ENCODE assay signal across 17 cellular contexts in the genomic region with DNA sequence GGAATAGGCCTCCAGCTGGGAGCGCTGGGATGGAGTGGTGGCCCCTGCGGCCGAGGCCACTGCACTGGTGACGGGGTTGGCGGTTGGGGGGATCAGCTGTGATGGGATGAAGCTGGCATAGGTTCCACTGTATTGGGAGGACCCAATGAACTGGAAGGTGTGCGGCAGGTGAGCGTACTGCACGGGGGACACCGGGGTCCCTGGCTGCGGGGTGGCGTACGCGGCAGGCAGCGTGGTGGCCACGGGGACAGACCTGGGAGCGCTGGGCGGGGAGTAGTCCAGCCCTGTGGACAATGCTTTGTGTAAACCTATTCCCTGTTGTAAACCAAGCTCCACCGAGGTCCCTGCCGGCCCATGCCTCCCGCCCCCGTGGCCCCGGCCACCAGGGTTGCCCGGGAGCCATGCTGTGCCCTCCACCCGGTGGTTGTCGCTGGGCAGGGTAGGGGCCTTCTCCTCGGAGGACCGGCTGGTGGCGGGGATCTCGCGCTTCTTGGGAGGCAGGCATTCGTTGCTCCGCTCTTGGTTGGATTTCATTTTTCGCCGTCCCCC.
DNase-seq lines count a peak whose midpoint lies in the region; TF ChIP-seq lines count a peak whose summit lies in the region.
"Had no signal": no experiment of that assay in that cellular context is flagged by ENCODE, and none has a peak within 500 bp of the region (broad histone marks: within the 10 kb centered on the region; RNA-seq: fewer than 3 reads in every experiment).

No MANE protein-coding gene starts in this region.

- H3K18ac ChIP-seq in neuronal stem cell (ENCODE audit: low read length): peak overlapping the region; percentile 69

- H4K8ac ChIP-seq in neuronal stem cell (ENCODE audit: low read depth, low read length): no peak overlapping the region

- H3K23ac ChIP-seq in neuronal stem cell (ENCODE audit: low read depth, low read length, poor library complexity): peak overlapping the region; percentile 21

- no peak overlapping the region for H2BK15ac ChIP-seq in neuronal stem cell (ENCODE audit: low read length)

- no peak overlapping the region for H3K4me3 Mint-ChIP-seq in brain
- H3K4me3 Mint-ChIP-seq: CD4-positive, alpha-beta T cell had no signal

- WGBS in neuronal stem cell (ENCODE audit: extremely low coverage in 2 of 2, insufficient read length in 2 of 2, insufficient replicate concordance in 1 of 2), 2 donors: no CpG with 5 or more reads among the region's 34 CpGs

- no peak overlapping the region for H3K4me2 ChIP-seq in neuronal stem cell (ENCODE audit: insufficient read depth, low read length, poor library complexity, severe bottlenecking)
- H3K4me2 ChIP-seq in osteoblast (ENCODE audit: insufficient read depth, low read length): no peak overlapping the region

- DNase-seq in activated effector memory CD4-positive, alpha-beta T cell treated with anti-CD3 and anti-CD28 coated beads, Interleukin-2, amount 50 U/mL, for 16 hours: peak; percentile 57
- DNase-seq in activated effector memory CD4-positive, alpha-beta T cell treated with Interleukin-2 at 50 U/mL for 16 hours: no peak
- no peak for DNase-seq in neuronal stem cell (ENCODE audit: low spot score)
- no peak for DNase-seq in activated naive CD4-positive, alpha-beta T cell treated with Interleukin-2 at 50 U/mL for 16 hours
- DNase-seq in NCI-H226: no peak
- DNase-seq in osteoblast (ENCODE audit: insufficient read length, low spot score, missing footprints): no peak
- DNase-seq: CD4-positive, alpha-beta T cell; DMS53; KG1; MG63; NCI-H1105 treated with DMSO at 0.1 percent for 48 hours; NCI-H146; NCI-H2029; NCI-H526 treated with DMSO at 0.1 percent for 48 hours; SHP77 had no signal

- no peak overlapping the region for H3K9ac ChIP-seq in neuronal stem cell (ENCODE audit: low read depth, low read length, poor library complexity)

- no peak for TF ChIP-seq CTCF in brain (conservative IDR thresholded peaks at IDR 0.05)
- TF ChIP-seq CTCF in osteoblast (IDR thresholded peaks at IDR 0.05; ENCODE audit: extremely low read depth, low read depth, low read length): no peak

- H3K4me1 ChIP-seq in neuronal stem cell (ENCODE audit: control insufficient read depth in 2 of 2, insufficient read depth in 1 of 2, low read depth in 1 of 2, low read length in 2 of 2) (peaks cover 4 to 9% of the 10 kb centered on the region in 2 donors), osteoblast (ENCODE audit: insufficient read depth, low read length) (peaks cover 21% of the 10 kb centered on the region)

- no peak overlapping the region for H2BK5ac ChIP-seq in neuronal stem cell (ENCODE audit: low read length)

- no peaks in the 10 kb centered on the region for H3K27me3 Mint-ChIP-seq in brain
- H3K27me3 Mint-ChIP-seq: CD4-positive, alpha-beta T cell had no signal

- H2AFZ ChIP-seq in neuronal stem cell (ENCODE audit: low read length) (no peak overlapping the region), osteoblast (ENCODE audit: low read length) (no peak overlapping the region)

- H3K79me2 ChIP-seq in osteoblast (ENCODE audit: insufficient read depth, low read length): no peaks in the 10 kb centered on the region

- H3K4ac ChIP-seq in neuronal stem cell (ENCODE audit: low read length): no peak overlapping the region

- peak overlapping the region in 3 of 5 experiments; percentile 54 to 72 (median 61) for H3K27ac Mint-ChIP-seq in brain
- H3K27ac Mint-ChIP-seq: CD4-positive, alpha-beta T cell had no signal

- no peaks in the 10 kb centered on the region for H3K9me3 ChIP-seq in neuronal stem cell (replicated peaks in 1 of 2; ENCODE audit: control insufficient read depth in 2 of 2, insufficient read depth in 1 of 2, low read depth in 1 of 2, low read length in 2 of 2)
- H3K9me3 ChIP-seq in osteoblast (ENCODE audit: low read depth, low read length): no peaks in the 10 kb centered on the region
- H3K9me3 ChIP-seq: MG63 had no signal

- H3K79me1 ChIP-seq in neuronal stem cell (ENCODE audit: low read depth, low read length): no peaks in the 10 kb centered on the region

- H3K9me3 Mint-ChIP-seq in brain: peaks cover 0 to 3% (median 0%) of the 10 kb centered on the region in 5 experiments
- H3K9me3 Mint-ChIP-seq: CD4-positive, alpha-beta T cell had no signal

- H3K36me3 Mint-ChIP-seq in brain: peaks cover 28% of the 10 kb centered on the region

- H3K14ac ChIP-seq in neuronal stem cell (ENCODE audit: low read length): peak overlapping the region; percentile 26

- H3K36me3 ChIP-seq in neuronal stem cell (replicated peaks in 1 of 2; ENCODE audit: control insufficient read depth in 2 of 2, insufficient read depth in 2 of 2, low read length in 2 of 2) (no peaks in the 10 kb centered on the region), osteoblast (ENCODE audit: insufficient read depth, low read length) (peaks cover 6% of the 10 kb centered on the region)
- H3K36me3 ChIP-seq: MG63 had no signal

- no peak overlapping the region for H2AK5ac ChIP-seq in neuronal stem cell (ENCODE audit: low read depth, low read length)

- no peak overlapping the region for H2BK12ac ChIP-seq in neuronal stem cell (ENCODE audit: low read length)

- H3K4me3 ChIP-seq in neuronal stem cell (ENCODE audit: low read length in 2 of 2): peak overlapping the region in 1 of 2 donors; percentile 6
- no peak overlapping the region for H3K4me3 ChIP-seq in osteoblast (ENCODE audit: insufficient read depth, low read length)
- H3K4me3 ChIP-seq: MG63 had no signal

- H3K4me1 Mint-ChIP-seq in brain: peaks cover 53% of the 10 kb centered on the region

- H3K27ac ChIP-seq in neuronal stem cell (replicated peaks; ENCODE audit: low read length) (no peak overlapping the region), osteoblast (ENCODE audit: low read depth, low read length) (no peak overlapping the region)
- H3K27ac ChIP-seq: RWPE1 had no signal

- H4K20me1 ChIP-seq in osteoblast (ENCODE audit: insufficient read depth, low read length): peaks cover 14% of the 10 kb centered on the region

- H3K27me3 ChIP-seq in neuronal stem cell (ENCODE audit: control insufficient read depth in 3 of 3, insufficient read depth in 3 of 3, low read depth in 1 of 3, low read length in 3 of 3) (peaks cover 0 to 2% (median 0%) of the 10 kb centered on the region in 3 experiments), osteoblast (ENCODE audit: insufficient read depth, low read length) (no peaks in the 10 kb centered on the region)
- H3K27me3 ChIP-seq: MG63 had no signal

- H2BK120ac ChIP-seq in neuronal stem cell (ENCODE audit: low read depth, low read length): no peak overlapping the region

- H4K91ac ChIP-seq in neuronal stem cell (ENCODE audit: low read depth, low read length, poor library complexity): no peak overlapping the region
